In the genomic region with DNA sequence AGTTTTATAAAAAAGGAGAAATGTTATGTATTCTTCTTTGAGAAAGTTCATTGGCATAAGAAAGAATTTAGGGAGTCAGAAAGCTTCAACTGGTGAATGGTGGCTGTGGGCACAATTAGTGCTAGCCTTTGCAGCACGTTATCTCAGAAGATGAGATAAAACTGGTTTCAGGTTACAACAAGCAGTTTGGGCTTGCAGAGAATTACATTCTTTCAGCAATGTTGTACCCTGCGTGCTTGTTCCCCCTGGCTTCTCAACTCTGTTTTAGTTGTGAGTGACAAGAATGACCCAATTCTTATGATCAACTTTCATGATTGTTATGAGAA, we compare ENCODE assay signal across 18 cellular contexts. TPM values are rescaled to one million over a fixed set of nuclear protein-coding genes. Genes with fewer than 3 reads are reported as not detected.
DNase-seq lines count a peak whose midpoint lies in the region; ATAC-seq, FAIRE-seq and TF ChIP-seq lines count a peak whose summit lies in the region.
"Had no signal": no experiment of that assay in that cellular context is flagged by ENCODE, and none has a peak within 500 bp of the region (broad histone marks: within the 10 kb centered on the region; RNA-seq: fewer than 3 reads in every experiment).

No MANE protein-coding gene starts in this region.

- peak overlapping the region; percentile 45 to 88 for H3K4me2 ChIP-seq in H1 (ENCODE audit: insufficient read depth in 1 of 2, low read depth in 2 of 2, low read length in 2 of 2)

- H3K4me1 Mint-ChIP-seq in mesothelial cell of epicardium: peaks cover 52% of the 10 kb centered on the region
- H3K4me1 Mint-ChIP-seq in activated T-cell treated with anti-CD3 and anti-CD28 coated beads, Interleukin-2, amount 50 U/mL, for 4 hours (ENCODE audit: low read depth): no peaks in the 10 kb centered on the region
- H3K4me1 Mint-ChIP-seq: activated B cell treated with CpG ODN at 0.5 μM for 24 hours, immature natural killer cell had no signal

- POLR2A ChIA-PET in H1 (lab: Charles Lee; ENCODE audit: partially characterized antibody): no interaction called here

- no peak overlapping the region for H2BK20ac ChIP-seq in H1 (ENCODE audit: low read length)

- H3K27me3 ChIP-seq in H1 (replicated peaks in 1 of 4; ENCODE audit: control insufficient read depth in 3 of 4, extremely low read depth in 1 of 4, insufficient read depth in 3 of 4, low read length in 3 of 4) (no peaks in the 10 kb centered on the region), sigmoid colon (no peaks in the 10 kb centered on the region)

- peaks cover 22% of the 10 kb centered on the region for H3K9me3 Mint-ChIP-seq in mesothelial cell of epicardium
- H3K9me3 Mint-ChIP-seq in activated T-cell treated with anti-CD3 and anti-CD28 coated beads, Interleukin-2, amount 50 U/mL, for 4 hours: peaks cover 6% of the 10 kb centered on the region
- H3K9me3 Mint-ChIP-seq: activated B cell treated with CpG ODN at 0.5 μM for 24 hours had no signal

- H3K27ac ChIP-seq in H1 (ENCODE audit: low read depth, low read length) (no peak overlapping the region), sigmoid colon (no peak overlapping the region)

- H2BK15ac ChIP-seq in H1 (ENCODE audit: low read length): no peak overlapping the region

- H3K36me3 ChIP-seq in H1 (ENCODE audit: control insufficient read depth in 2 of 4, insufficient read depth in 4 of 4, low read length in 3 of 4) (no peaks in the 10 kb centered on the region), sigmoid colon (no peaks in the 10 kb centered on the region)
- H3K36me3 ChIP-seq: HAP-1 had no signal

- no peaks in the 10 kb centered on the region for H3K79me2 ChIP-seq in H1 (ENCODE audit: control insufficient read depth in 1 of 2, insufficient read depth in 2 of 2, low read length in 2 of 2)

- H2AK5ac ChIP-seq in H1 (ENCODE audit: low read depth, low read length): no peak overlapping the region

- H3K56ac ChIP-seq in H1 (replicated peaks; ENCODE audit: insufficient read length, low read depth, low read length): no peak overlapping the region

- no peak for TF ChIP-seq CTCF in H1 (IDR thresholded peaks at IDR 0.05; ENCODE audit: control extremely low read depth in 1 of 3, insufficient read depth in 1 of 3, low read depth in 1 of 3, low read length in 3 of 3)
- no peak for TF ChIP-seq CTCF in mesothelial cell of epicardium (IDR thresholded peaks at IDR 0.05; ENCODE audit: unreplicated experiment)
- TF ChIP-seq CTCF in sigmoid colon (IDR thresholded peaks at IDR 0.05): no peak

- no peak overlapping the region for H2BK120ac ChIP-seq in H1 (replicated peaks; ENCODE audit: low read depth, low read length)

- TF ChIP-seq RAD21 in H1 (IDR thresholded peaks at IDR 0.05 in 1 of 2, conservative IDR thresholded peaks at IDR 0.05 in 1 of 2; ENCODE audit: low read depth in 2 of 2, low read length in 2 of 2): no peak

- H2BK5ac ChIP-seq in H1 (ENCODE audit: low read depth, low read length): peak overlapping the region; percentile 90

- TF ChIP-seq POLR2A in H1 (IDR thresholded peaks at IDR 0.05; ENCODE audit: control extremely low read depth in 1 of 2, low read depth in 2 of 2, low read length in 2 of 2): no peak
- no peak for TF ChIP-seq POLR2A in sigmoid colon (IDR thresholded peaks at IDR 0.05)

- H3K23me2 ChIP-seq in H1 (ENCODE audit: low read depth, low read length): peaks cover 2% of the 10 kb centered on the region; the same call in 1 of the 2 replicates

- H3K4me1 ChIP-seq in H1 (replicated peaks in 1 of 4; ENCODE audit: control insufficient read depth in 3 of 4, insufficient read depth in 4 of 4, low read length in 3 of 4): peaks cover 10 to 22% (median 11%) of the 10 kb centered on the region in 4 experiments
- no peaks in the 10 kb centered on the region for H3K4me1 ChIP-seq in sigmoid colon
- H3K4me1 ChIP-seq: HAP-1 had no signal

- intact Hi-C loops in sigmoid colon (cut with DNase I): no loop called here

- H2BK12ac ChIP-seq in H1 (ENCODE audit: low read depth, low read length): no peak overlapping the region; the same call in 1 of the 2 replicates

- no peaks in the 10 kb centered on the region for H3K27me3 Mint-ChIP-seq in mesothelial cell of epicardium (ENCODE audit: low read depth)
- peaks cover 9% of the 10 kb centered on the region for H3K27me3 Mint-ChIP-seq in activated T-cell treated with anti-CD3 and anti-CD28 coated beads, Interleukin-2, amount 50 U/mL, for 4 hours (ENCODE audit: low read depth)
- H3K27me3 Mint-ChIP-seq: activated B cell treated with CpG ODN at 0.5 μM for 24 hours had no signal

- no peak overlapping the region for H4K5ac ChIP-seq in H1 (ENCODE audit: insufficient read length, low read depth, low read length)

- no peaks in the 10 kb centered on the region for H3K79me1 ChIP-seq in H1 (ENCODE audit: low read depth, low read length)

- H3K9me3 ChIP-seq in H1 (ENCODE audit: insufficient read depth in 2 of 2, low read depth in 1 of 2, low read length in 1 of 2): no peaks in the 10 kb centered on the region
- H3K9me3 ChIP-seq in sigmoid colon: no peaks in the 10 kb centered on the region
- H3K9me3 ChIP-seq: HAP-1 had no signal

- no peak overlapping the region for H3K4ac ChIP-seq in H1 (replicated peaks; ENCODE audit: insufficient read length, low read depth, low read length)

- H3K9ac ChIP-seq in H1 (replicated peaks in 1 of 4; ENCODE audit: extremely low read depth in 1 of 4, low read depth in 3 of 4, low read length in 3 of 4): no peak overlapping the region; a peak in 1 of 7 replicates

- no peak for FAIRE-seq in H1 (lab: Jason Lieb, UNC)
- FAIRE-seq: endothelial cell of umbilical vein had no signal

- WGBS in H1 (ENCODE audit: extremely low coverage in 1 of 2, insufficient coverage in 1 of 2, insufficient read length in 1 of 2, insufficient replicate concordance in 2 of 2, low coverage in 1 of 2, low lambda C conversion rate in 2 of 2, missing lambda C conversion rate in 1 of 2), 2 experiments: 8% methylated on average over 2 of the region's 2 CpGs; no CpG with 5 or more reads in 1 of the 2 experiments
- 45 to 64% methylated on average over 2 of the region's 2 CpGs for WGBS in sigmoid colon, 2 donors

- peak overlapping the region; percentile 70 for H3K27ac Mint-ChIP-seq in mesothelial cell of epicardium
- H3K27ac Mint-ChIP-seq: activated B cell treated with CpG ODN at 0.5 μM for 24 hours, immature natural killer cell had no signal

- no peak overlapping the region for H4K91ac ChIP-seq in H1 (replicated peaks; ENCODE audit: insufficient read length, low read length)

- peaks cover 8% of the 10 kb centered on the region for H3K36me3 Mint-ChIP-seq in mesothelial cell of epicardium
- no peaks in the 10 kb centered on the region for H3K36me3 Mint-ChIP-seq in activated T-cell treated with anti-CD3 and anti-CD28 coated beads, Interleukin-2, amount 50 U/mL, for 4 hours (ENCODE audit: insufficient read depth)
- H3K36me3 Mint-ChIP-seq: immature natural killer cell had no signal

- H4K20me1 ChIP-seq in H1 (replicated peaks in 1 of 2; ENCODE audit: control insufficient read depth in 1 of 2, insufficient read depth in 2 of 2, low read length in 2 of 2): no peaks in the 10 kb centered on the region

- DNase-seq in GF-D8 (lab: John Stamatoyannopoulos, UW) (peak; percentile 56), NCI-H146 treated with DMSO at 0.1 percent for 48 hours (lab: John Stamatoyannopoulos, UW; ENCODE audit: unreplicated experiment) (peak; percentile 70), H1 (ENCODE audit: low read depth in 1 of 2, low spot score in 2 of 2) (no peak), mesothelial cell of epicardium (ENCODE audit: low spot score in 2 of 2, unreplicated experiment in 2 of 2) (no peak), sigmoid colon (no peak)
- DNase-seq in activated T-cell treated with anti-CD3 and anti-CD28 coated beads, Interleukin-2, amount 50 U/mL, for 4 hours: no peak
- no peak for DNase-seq in activated T-cell treated with anti-CD3 and anti-CD28 coated beads, Interleukin-2, amount 50 U/mL, for 1 hour
- DNase-seq: activated B cell treated with CpG ODN at 0.5 μM for 24 hours; activated CD8-positive, alpha-beta memory T cell treated with anti-CD3 and anti-CD28 coated beads for 24 hours; immature natural killer cell; midbrain; NCI-H2029 treated with DMSO at 0.1 percent for 48 hours; NCI-H69; stimulated activated CD4-positive, alpha-beta T cell treated with anti-CD3 and anti-CD28 coated beads, Interleukin-4, amount 100 ng/mL, for 4 hours; SW 1271 had no signal

- H3K4me3 ChIP-seq in H1 (ENCODE audit: extremely low read depth in 1 of 4, insufficient read depth in 2 of 4, low read depth in 3 of 4, low read length in 4 of 4) (peak overlapping the region in 1 of 4 experiments; percentile 23; a peak in 3 of 8 replicates), sigmoid colon (no peak overlapping the region)
- H3K4me3 ChIP-seq: HAP-1 had no signal

- ATAC-seq in HG03342 (IDR thresholded peaks at IDR 0.05; ENCODE audit: unreplicated experiment): no peak
- no peak for ATAC-seq in activated T-cell treated with anti-CD3 and anti-CD28 coated beads, Interleukin-2, amount 50 U/mL, for 4 hours

- no peak overlapping the region for H3K4me3 Mint-ChIP-seq in mesothelial cell of epicardium
- H3K4me3 Mint-ChIP-seq in activated T-cell treated with anti-CD3 and anti-CD28 coated beads, Interleukin-2, amount 50 U/mL, for 4 hours: no peak overlapping the region
- H3K4me3 Mint-ChIP-seq: activated B cell treated with CpG ODN at 0.5 μM for 24 hours, immature natural killer cell had no signal

- H3K14ac ChIP-seq in H1 (ENCODE audit: insufficient read length): no peak overlapping the region

- H3K23ac ChIP-seq in H1 (ENCODE audit: insufficient read length): no peak overlapping the region

- peak overlapping the region; percentile 30; the same call in 1 of the 2 replicates for H2AFZ ChIP-seq in H1 (ENCODE audit: low read length)

- CTCF ChIA-PET in H1 (lab: Charles Lee; ENCODE audit: partially characterized antibody): interaction anchor here (1.8 to 4.9 kb wide), 3 partner anchors 17 to 64 kb away, joined by 6 to 44 read pairs (median 33); no protein-coding TSS in a partner anchor

- no peak overlapping the region for H4K8ac ChIP-seq in H1 (ENCODE audit: extremely low read depth, insufficient read depth, low read length)

- no peak for TF ChIP-seq EP300 in H1 (IDR thresholded peaks at IDR 0.05; ENCODE audit: borderline replicate concordance in 1 of 2, low read depth in 2 of 2, low read length in 2 of 2)
- TF ChIP-seq EP300 in sigmoid colon (IDR thresholded peaks at IDR 0.05): no peak

- no peak overlapping the region for H3K18ac ChIP-seq in H1 (ENCODE audit: extremely low read depth, low read length)

RNA-seq across cellular contexts. Expression of a gene that starts 31.6 kb away (rescaled TPM):
- total RNA-seq in H1 (2021; fragmentation: NEBNext Ultra II Directional; extraction: Animal tissue kit (Norgen Biotek cat#: 25700)): 1.2 and 2.4 TPM in 2 replicates
- polyA plus RNA-seq in H1 (2011; rRNA removed): 0.67 and 1.4 TPM in 2 replicates
- polyA plus RNA-seq in H1 (2011; cell fraction: cytosol; rRNA removed): 1.00 TPM
- 1.5 TPM for polyA plus RNA-seq in H1 (2011; cell fraction: nucleus; rRNA removed)
- 2.1 to 4.3 TPM (median 2.6 TPM) in 4 replicates for polyA plus RNA-seq in H1 (2012, experiment 1 of 2)
- 0.33 TPM for polyA plus RNA-seq in H1 (2012, experiment 2 of 2)
- 3.4 TPM for polyA plus RNA-seq in H1 (2013, experiment 1 of 2)
- 3.1 TPM for polyA plus RNA-seq in H1 (2013, experiment 2 of 2)
- polyA minus RNA-seq in H1 (2011; rRNA and poly(A)+ RNA removed): 2.6 and 4.8 TPM in 2 replicates
- 0.73 TPM for polyA minus RNA-seq in H1 (2011; cell fraction: cytosol; rRNA and poly(A)+ RNA removed)
- 4.0 TPM for polyA minus RNA-seq in H1 (2011; cell fraction: nucleus; rRNA and poly(A)+ RNA removed)
- 25.5 to 28.0 TPM (median 27.8 TPM) in 3 replicates for total RNA-seq in mesothelial cell of epicardium
- 1 to 10 TPM in 2 of 4 donors, under 1 TPM in 1, not detected in 1; 0.71 to 6.5 (median 1.5) TPM for total RNA-seq in sigmoid colon
- polyA plus RNA-seq in sigmoid colon: 1 to 10 TPM; 1.8 to 9.6 (median 1.8) TPM
- not detected for total RNA-seq in activated T-cell treated with anti-CD3 and anti-CD28 coated beads, Interleukin-2, amount 50 U/mL, for 4 hours
- total RNA-seq: endothelial cell of umbilical vein had no signal
- polyA plus RNA-seq: endothelial cell of umbilical vein had no signal

Comparison
In these comparisons a context has a peak if more than half of its experiments do, and no peak if none do; other contexts are left out.
1. DNase-seq: peak in GF-D8 (single experiment) and NCI-H146 treated with DMSO at 0.1 percent for 48 hours (single experiment); none in H1 (0 of 2), mesothelial cell of epicardium (0 of 2), sigmoid colon (single experiment), activated T-cell treated with anti-CD3 and anti-CD28 coated beads, Interleukin-2, amount 50 U/mL, for 4 hours (single experiment) and activated T-cell treated with anti-CD3 and anti-CD28 coated beads, Interleukin-2, amount 50 U/mL, for 1 hour (single experiment).